In the genomic region with DNA sequence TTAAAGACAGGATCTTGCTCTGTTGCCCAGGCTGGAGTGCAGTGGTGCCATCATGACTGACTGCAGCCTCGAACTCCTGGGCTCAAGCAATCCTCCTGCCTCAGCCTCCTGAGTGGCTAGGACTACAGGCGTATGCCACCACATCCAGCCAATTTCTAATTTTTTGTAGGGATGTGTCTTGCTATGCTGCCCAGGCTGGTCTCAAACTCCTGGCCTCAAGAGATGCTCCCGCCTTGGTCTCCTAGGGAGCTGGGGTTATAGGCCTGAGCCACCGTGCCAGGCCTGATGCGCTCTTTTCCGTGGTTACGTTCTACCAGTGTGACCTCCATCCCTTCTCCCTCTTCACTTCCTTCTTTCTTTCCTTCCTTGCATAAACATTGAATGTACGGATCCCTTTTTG, we compare ENCODE assay signal across 30 cellular contexts. TPM values are rescaled to one million over a fixed set of nuclear protein-coding genes. Genes with fewer than 3 reads are reported as not detected.
DNase-seq lines count a peak whose midpoint lies in the region; ATAC-seq and TF ChIP-seq lines count a peak whose summit lies in the region.
"Had no signal": no experiment of that assay in that cellular context is flagged by ENCODE, and none has a peak within 500 bp of the region (broad histone marks: within the 10 kb centered on the region; RNA-seq: fewer than 3 reads in every experiment).

No MANE protein-coding gene starts in this region.

- no peak for ATAC-seq in activated CD8-positive, alpha-beta memory T cell treated with anti-CD3 and anti-CD28 coated beads, Interleukin-2, amount 10 ng/mL, durations not matched to agents 7 days and 5 days
- no peak for ATAC-seq in CD4-positive, alpha-beta T cell (ENCODE audit: poor library complexity)
- ATAC-seq: effector memory CD8-positive, alpha-beta T cell; left cardiac atrium had no signal

- DNase-seq in activated CD8-positive, alpha-beta memory T cell treated with anti-CD3 and anti-CD28 coated beads, Interleukin-2, amount 10 ng/mL, durations not matched to agents 7 days and 5 days, result peak; percentile 35
- DNase-seq in activated CD8-positive, alpha-beta memory T cell treated with anti-CD3 and anti-CD28 coated beads, Interleukin-2, amount 50 U/mL, for 4 hours, result no peak
- no peak for DNase-seq in CD4-positive, alpha-beta T cell
- no peak for DNase-seq in activated CD4-positive, alpha-beta memory T cell treated with anti-CD3 and anti-CD28 coated beads, Interleukin-2, amount 10 ng/mL, durations not matched to agents 7 days and 5 days
- peak; percentile 10 for DNase-seq in colonic mucosa
- no peak for DNase-seq in Caco-2
- DNase-seq in MCF 10A (ENCODE audit: unreplicated experiment), result no peak
- DNase-seq: activated CD4-positive, alpha-beta T cell treated with anti-CD3 and anti-CD28 coated beads, Interleukin-2, amount 50 U/mL, for 48 hours; activated T-cell treated with anti-CD3 and anti-CD28 coated beads for 4 hours; cortex of kidney; effector memory CD8-positive, alpha-beta T cell; immature natural killer cell; IMR-90; left cardiac atrium; NCI-H1694; NCI-H446; NCI-H82; nephron progenitor cell; SHP77 treated with DMSO at 0.1 percent for 48 hours; sigmoid colon; stimulated activated CD4-positive, alpha-beta T cell treated with anti-CD3 and anti-CD28 coated beads, Interleukin-4, amount 100 ng/mL, for 4 hours; T1000; WERI-Rb-1 had no signal

- H3K36me3 ChIP-seq in colonic mucosa (no peaks in the 10 kb centered on the region), Caco-2 (ENCODE audit: control insufficient read depth, insufficient read depth, low read length) (no peaks in the 10 kb centered on the region)
- H3K36me3 ChIP-seq: sigmoid colon, WERI-Rb-1 had no signal

- H3K27ac Mint-ChIP-seq in activated CD8-positive, alpha-beta memory T cell treated with anti-CD3 and anti-CD28 coated beads, Interleukin-2, amount 10 ng/mL, durations not matched to agents 7 days and 5 days, result peak overlapping the region; percentile 51
- H3K27ac Mint-ChIP-seq in CD4-positive, alpha-beta T cell, result peak overlapping the region; percentile 6
- H3K27ac Mint-ChIP-seq in activated CD4-positive, alpha-beta memory T cell treated with anti-CD3 and anti-CD28 coated beads, Interleukin-2, amount 10 ng/mL, durations not matched to agents 7 days and 5 days, result peak overlapping the region; percentile 37
- no peak overlapping the region for H3K27ac Mint-ChIP-seq in Caco-2 (ENCODE audit: unreplicated experiment)
- no peak overlapping the region for H3K27ac Mint-ChIP-seq in MCF 10A (ENCODE audit: low read depth, unreplicated experiment)
- H3K27ac Mint-ChIP-seq: effector memory CD8-positive, alpha-beta T cell; nephron progenitor cell had no signal

- H3K9me3 ChIP-seq in CD4-positive, alpha-beta T cell (ENCODE audit: control insufficient read depth, low read length), result no peaks in the 10 kb centered on the region
- H3K9me3 ChIP-seq in colonic mucosa (no peaks in the 10 kb centered on the region), Caco-2 (0 out of 2 replicates have a peak, but pooled peaks cover 4% of the 10 kb centered on the region)
- H3K9me3 ChIP-seq: sigmoid colon had no signal

- H3K9me3 Mint-ChIP-seq in activated CD8-positive, alpha-beta memory T cell treated with anti-CD3 and anti-CD28 coated beads, Interleukin-2, amount 10 ng/mL, durations not matched to agents 7 days and 5 days (ENCODE audit: low read depth), result peaks cover 4% of the 10 kb centered on the region
- no peaks in the 10 kb centered on the region for H3K9me3 Mint-ChIP-seq in CD4-positive, alpha-beta T cell
- peaks cover 18% of the 10 kb centered on the region for H3K9me3 Mint-ChIP-seq in activated CD4-positive, alpha-beta memory T cell treated with anti-CD3 and anti-CD28 coated beads, Interleukin-2, amount 10 ng/mL, durations not matched to agents 7 days and 5 days
- H3K9me3 Mint-ChIP-seq in Caco-2 (ENCODE audit: unreplicated experiment) (peaks cover 19% of the 10 kb centered on the region), MCF 10A (ENCODE audit: unreplicated experiment) (no peaks in the 10 kb centered on the region)
- H3K9me3 Mint-ChIP-seq: effector memory CD8-positive, alpha-beta T cell had no signal

- no peak overlapping the region for H3K4me3 Mint-ChIP-seq in activated CD8-positive, alpha-beta memory T cell treated with anti-CD3 and anti-CD28 coated beads, Interleukin-2, amount 10 ng/mL, durations not matched to agents 7 days and 5 days
- H3K4me3 Mint-ChIP-seq in CD4-positive, alpha-beta T cell, result no peak overlapping the region
- H3K4me3 Mint-ChIP-seq in activated CD4-positive, alpha-beta memory T cell treated with anti-CD3 and anti-CD28 coated beads, Interleukin-2, amount 10 ng/mL, durations not matched to agents 7 days and 5 days, result no peak overlapping the region
- no peak overlapping the region for H3K4me3 Mint-ChIP-seq in Caco-2 (ENCODE audit: unreplicated experiment)
- no peak overlapping the region for H3K4me3 Mint-ChIP-seq in MCF 10A (ENCODE audit: unreplicated experiment)
- H3K4me3 Mint-ChIP-seq: effector memory CD8-positive, alpha-beta T cell; immature natural killer cell; nephron progenitor cell had no signal

- no peak overlapping the region for H3K27ac ChIP-seq in CD4-positive, alpha-beta T cell (ENCODE audit: low read depth, low read length)
- no peak overlapping the region for H3K27ac ChIP-seq in colonic mucosa
- H3K27ac ChIP-seq: sigmoid colon, WERI-Rb-1 had no signal

- H3K9ac ChIP-seq in colonic mucosa (ENCODE audit: low read depth in 2 of 2, low read length in 2 of 2), result no peak overlapping the region

- intact Hi-C loops in CD4-positive, alpha-beta T cell (cut with DNase I, micrococcal nuclease), result no loop called here
- intact Hi-C loops in colonic mucosa (cut with DNase I), result loop anchor here (5.0 kb wide), 1 partner anchor 41 kb away; no protein-coding TSS in a partner anchor
- intact Hi-C loops in Caco-2 (cut with micrococcal nuclease; ENCODE audit: unreplicated experiment), result no loop called here
- intact Hi-C loops in MCF 10A (cut with micrococcal nuclease), result loop anchor here (5.0 kb wide), 1 partner anchor 76 kb away; a partner anchor contains a TSS

- H3K4me3 ChIP-seq in colonic mucosa (no peak overlapping the region), Caco-2 (ENCODE audit: low read depth, low read length) (no peak overlapping the region)
- H3K4me3 ChIP-seq: sigmoid colon had no signal

- H3K4me1 ChIP-seq in colonic mucosa (no peaks in the 10 kb centered on the region), Caco-2 (no peaks in the 10 kb centered on the region)
- H3K4me1 ChIP-seq: sigmoid colon had no signal

- CTCF ChIA-PET in activated CD8-positive, alpha-beta memory T cell treated with anti-CD3 and anti-CD28 coated beads, Interleukin-2, amount 10 ng/mL, durations not matched to agents 7 days and 5 days (lab: Charles Lee), result interaction anchor here (1.2 to 5.2 kb wide), 2 partner anchors 34 to 75 kb away, joined by 3 to 26 read pairs; a partner anchor contains a TSS
- CTCF ChIA-PET in CD4-positive, alpha-beta T cell (lab: Charles Lee), result interaction anchor here (1.2 to 1.4 kb wide), 2 partner anchors 38 to 39 kb away, joined by 6 to 8 read pairs; no protein-coding TSS in a partner anchor
- CTCF ChIA-PET in activated CD4-positive, alpha-beta memory T cell treated with anti-CD3 and anti-CD28 coated beads, Interleukin-2, amount 10 ng/mL, durations not matched to agents 7 days and 5 days (lab: Charles Lee), result no interaction called here
- CTCF ChIA-PET in Caco-2 (lab: Charles Lee) (no interaction called here), MCF 10A (lab: Yijun Ruan, JAX) (interaction anchor here (0.6 kb wide), 1 partner anchor 53 kb away, joined by 4 read pairs; no protein-coding TSS in a partner anchor)

- no peaks in the 10 kb centered on the region for H3K27me3 ChIP-seq in CD4-positive, alpha-beta T cell (ENCODE audit: control insufficient read depth, insufficient read depth, low read length)
- H3K27me3 ChIP-seq in colonic mucosa (no peaks in the 10 kb centered on the region), Caco-2 (replicated peaks; ENCODE audit: control insufficient read depth, insufficient read depth, low read length) (no peaks in the 10 kb centered on the region)
- H3K27me3 ChIP-seq: sigmoid colon had no signal

- H3K27me3 Mint-ChIP-seq in activated CD8-positive, alpha-beta memory T cell treated with anti-CD3 and anti-CD28 coated beads, Interleukin-2, amount 10 ng/mL, durations not matched to agents 7 days and 5 days, result no peaks in the 10 kb centered on the region
- no peaks in the 10 kb centered on the region for H3K27me3 Mint-ChIP-seq in CD4-positive, alpha-beta T cell
- H3K27me3 Mint-ChIP-seq in activated CD4-positive, alpha-beta memory T cell treated with anti-CD3 and anti-CD28 coated beads, Interleukin-2, amount 10 ng/mL, durations not matched to agents 7 days and 5 days, result no peaks in the 10 kb centered on the region
- H3K27me3 Mint-ChIP-seq in Caco-2 (ENCODE audit: insufficient read depth, unreplicated experiment) (peaks cover 7% of the 10 kb centered on the region), MCF 10A (ENCODE audit: insufficient read depth, unreplicated experiment) (peaks cover 8% of the 10 kb centered on the region)

- TF ChIP-seq CTCF in CD4-positive, alpha-beta T cell (IDR thresholded peaks at IDR 0.05), result no peak
- TF ChIP-seq CTCF in colonic mucosa (IDR thresholded peaks at IDR 0.05) (no peak), Caco-2 (IDR thresholded peaks at IDR 0.05; ENCODE audit: insufficient read depth in 1 of 2, low read depth in 1 of 2, low read length in 1 of 2, severe bottlenecking in 1 of 2, unreplicated experiment in 1 of 2) (no peak), MCF 10A (IDR thresholded peaks at IDR 0.05; ENCODE audit: unreplicated experiment) (no peak)

- POLR2A ChIA-PET in CD4-positive, alpha-beta T cell (lab: Charles Lee), result no interaction called here
- POLR2A ChIA-PET in activated CD4-positive, alpha-beta memory T cell treated with anti-CD3 and anti-CD28 coated beads, Interleukin-2, amount 10 ng/mL, durations not matched to agents 7 days and 5 days (lab: Charles Lee), result interaction anchor here (0.7 to 0.9 kb wide), 2 partner anchors 22 to 123 kb away, joined by 3 read pairs; no protein-coding TSS in a partner anchor
- POLR2A ChIA-PET in Caco-2 (lab: Charles Lee), result no interaction called here
- POLR2A ChIA-PET in MCF 10A (lab: Yijun Ruan, JAX), result interaction anchor here (0.6 kb wide), 1 partner anchor 123 kb away, joined by 3 read pairs; no protein-coding TSS in a partner anchor

- peaks cover 67% of the 10 kb centered on the region for H3K36me3 Mint-ChIP-seq in activated CD8-positive, alpha-beta memory T cell treated with anti-CD3 and anti-CD28 coated beads, Interleukin-2, amount 10 ng/mL, durations not matched to agents 7 days and 5 days
- peaks cover 3% of the 10 kb centered on the region for H3K36me3 Mint-ChIP-seq in CD4-positive, alpha-beta T cell (ENCODE audit: low read depth)
- H3K36me3 Mint-ChIP-seq in activated CD4-positive, alpha-beta memory T cell treated with anti-CD3 and anti-CD28 coated beads, Interleukin-2, amount 10 ng/mL, durations not matched to agents 7 days and 5 days (ENCODE audit: low read depth), result peaks cover 72% of the 10 kb centered on the region
- H3K36me3 Mint-ChIP-seq in Caco-2 (ENCODE audit: insufficient read depth, unreplicated experiment) (no peaks in the 10 kb centered on the region), MCF 10A (ENCODE audit: insufficient read depth, unreplicated experiment) (no peaks in the 10 kb centered on the region)
- H3K36me3 Mint-ChIP-seq: immature natural killer cell had no signal

- BruUV-seq in Caco-2 (replicated peaks; lab: Mats Ljungman, UMichigan), result no TSS peak
- BruUV-seq in MCF 10A (replicated peaks; lab: Mats Ljungman, UMichigan), result no TSS peak

- peaks cover 40% of the 10 kb centered on the region for H3K4me1 Mint-ChIP-seq in activated CD8-positive, alpha-beta memory T cell treated with anti-CD3 and anti-CD28 coated beads, Interleukin-2, amount 10 ng/mL, durations not matched to agents 7 days and 5 days
- H3K4me1 Mint-ChIP-seq in CD4-positive, alpha-beta T cell (ENCODE audit: low read depth), result peaks cover 12% of the 10 kb centered on the region
- peaks cover 45% of the 10 kb centered on the region for H3K4me1 Mint-ChIP-seq in activated CD4-positive, alpha-beta memory T cell treated with anti-CD3 and anti-CD28 coated beads, Interleukin-2, amount 10 ng/mL, durations not matched to agents 7 days and 5 days
- H3K4me1 Mint-ChIP-seq in Caco-2 (ENCODE audit: low read depth, unreplicated experiment) (no peaks in the 10 kb centered on the region), MCF 10A (ENCODE audit: insufficient read depth, unreplicated experiment) (no peaks in the 10 kb centered on the region)

RNA-seq across cellular contexts. Expression of a gene that starts 34.2 kb away (rescaled TPM):
- 10 to 100 TPM; 31.1 to 31.7 TPM for total RNA-seq in activated CD8-positive, alpha-beta memory T cell treated with anti-CD3 and anti-CD28 coated beads, Interleukin-2, amount 10 ng/mL, durations not matched to agents 7 days and 5 days
- total RNA-seq in CD4-positive, alpha-beta T cell, result 1 to 10 TPM; 4.4 TPM
- total RNA-seq in activated CD4-positive, alpha-beta memory T cell treated with anti-CD3 and anti-CD28 coated beads, Interleukin-2, amount 10 ng/mL, durations not matched to agents 7 days and 5 days, result 10 to 100 TPM; 22.1 to 24.5 TPM
- total RNA-seq in colonic mucosa, result 10 to 100 TPM; 11.5 to 16.0 TPM
- 0.46 and 0.66 TPM in 2 replicates for total RNA-seq in Caco-2 (2022)
- 6.0 and 7.9 TPM in 2 replicates for total RNA-seq in MCF 10A (2022)
- total RNA-seq: G401 had no signal

RNA-seq across cellular contexts. Expression of a gene that starts 50.6 kb away (rescaled TPM):
- 100 to 1,000 TPM; 302 to 832 TPM for total RNA-seq in activated CD8-positive, alpha-beta memory T cell treated with anti-CD3 and anti-CD28 coated beads, Interleukin-2, amount 10 ng/mL, durations not matched to agents 7 days and 5 days
- total RNA-seq in CD4-positive, alpha-beta T cell, result 1 to 10 TPM; 4.9 to 5.4 TPM
- 100 to 1,000 TPM; 437 to 446 TPM for total RNA-seq in activated CD4-positive, alpha-beta memory T cell treated with anti-CD3 and anti-CD28 coated beads, Interleukin-2, amount 10 ng/mL, durations not matched to agents 7 days and 5 days
- 1 to 10 TPM; 1.7 to 2.4 TPM for total RNA-seq in colonic mucosa
- not detected in 2 replicates for total RNA-seq in Caco-2 (2022)
- total RNA-seq in MCF 10A (2022), result not detected in 2 replicates
- total RNA-seq: epithelial cell of proximal tubule, G401, glomerular endothelial cell, H4, IMR-90, lung microvascular endothelial cell, osteoblast, pulmonary artery endothelial cell had no signal

Comparison
In these comparisons a context has a peak if more than half of its experiments do, and no peak if none do; other contexts are left out.
1. DNase-seq: peak in activated CD8-positive, alpha-beta memory T cell treated with anti-CD3 and anti-CD28 coated beads, Interleukin-2, amount 10 ng/mL, durations not matched to agents 7 days and 5 days (single experiment) and colonic mucosa (single experiment); none in activated CD8-positive, alpha-beta memory T cell treated with anti-CD3 and anti-CD28 coated beads, Interleukin-2, amount 50 U/mL, for 4 hours (single experiment), CD4-positive, alpha-beta T cell (0 of 10), activated CD4-positive, alpha-beta memory T cell treated with anti-CD3 and anti-CD28 coated beads, Interleukin-2, amount 10 ng/mL, durations not matched to agents 7 days and 5 days (single experiment), Caco-2 (0 of 2) and MCF 10A (single experiment).
2. H3K27ac Mint-ChIP-seq: peak in activated CD8-positive, alpha-beta memory T cell treated with anti-CD3 and anti-CD28 coated beads, Interleukin-2, amount 10 ng/mL, durations not matched to agents 7 days and 5 days (single experiment), CD4-positive, alpha-beta T cell (single experiment) and activated CD4-positive, alpha-beta memory T cell treated with anti-CD3 and anti-CD28 coated beads, Interleukin-2, amount 10 ng/mL, durations not matched to agents 7 days and 5 days (single experiment); none in Caco-2 (single experiment) and MCF 10A (single experiment).
3. RNA of a gene that starts 50.6 kb away (total RNA-seq): 302 to 832 TPM in activated CD8-positive, alpha-beta memory T cell treated with anti-CD3 and anti-CD28 coated beads, Interleukin-2, amount 10 ng/mL, durations not matched to agents 7 days and 5 days and 437 to 446 TPM in activated CD4-positive, alpha-beta memory T cell treated with anti-CD3 and anti-CD28 coated beads, Interleukin-2, amount 10 ng/mL, durations not matched to agents 7 days and 5 days; 4.9 to 5.4 TPM in CD4-positive, alpha-beta T cell, 1.7 to 2.4 TPM in colonic mucosa, not detected in Caco-2 and not detected in MCF 10A; every median in the first group is over 10 times any median in the second.
4. CTCF ChIA-PET loops: an anchor here in activated CD8-positive, alpha-beta memory T cell treated with anti-CD3 and anti-CD28 coated beads, Interleukin-2, amount 10 ng/mL, durations not matched to agents 7 days and 5 days (1.2 to 5.2 kb wide), CD4-positive, alpha-beta T cell (1.2 to 1.4 kb wide) and MCF 10A (0.6 kb wide); none called in activated CD4-positive, alpha-beta memory T cell treated with anti-CD3 and anti-CD28 coated beads, Interleukin-2, amount 10 ng/mL, durations not matched to agents 7 days and 5 days and Caco-2.
5. POLR2A ChIA-PET loops: an anchor here in activated CD4-positive, alpha-beta memory T cell treated with anti-CD3 and anti-CD28 coated beads, Interleukin-2, amount 10 ng/mL, durations not matched to agents 7 days and 5 days (0.7 to 0.9 kb wide) and MCF 10A (0.6 kb wide); none called in CD4-positive, alpha-beta T cell and Caco-2.
6. intact Hi-C loops: an anchor here in colonic mucosa (5.0 kb wide) and MCF 10A (5.0 kb wide); none called in CD4-positive, alpha-beta T cell and Caco-2.